In genomic region chr22:37824674-37825641, GRCh38 we compare ENCODE assay signal across 9 cellular contexts. TPM values are rescaled to one million over a fixed set of nuclear protein-coding genes. Genes with fewer than 3 reads are reported as not detected.
DNase-seq lines count a peak whose midpoint lies in the region; ATAC-seq and TF ChIP-seq lines count a peak whose summit lies in the region.
"Had no signal": no experiment of that assay in that cellular context is flagged by ENCODE, and none has a peak within 500 bp of the region (broad histone marks: within the 10 kb centered on the region; RNA-seq: fewer than 3 reads in every experiment).

No MANE protein-coding gene starts in this region.

- ATAC-seq in T-cell (replicated peaks in 1 of 4): peak in 3 of 4 experiments; percentile 41 to 62 (median 44)
- ATAC-seq in HG03460 (IDR thresholded peaks at IDR 0.05; ENCODE audit: unreplicated experiment): no peak
- no peak for ATAC-seq in GM19324 (IDR thresholded peaks at IDR 0.05; ENCODE audit: low FRiP score, unreplicated experiment)

- CTCF ChIA-PET in T-cell (lab: Charles Lee): interaction anchor here in 1 of 2 donors (0.6 kb wide), 1 partner anchor 1504 kb away, joined by 7 read pairs; no protein-coding TSS in a partner anchor

- H4K20me1 ChIP-seq in osteoblast (ENCODE audit: insufficient read depth, low read length): no peaks in the 10 kb centered on the region

- H3K79me2 ChIP-seq in osteoblast (ENCODE audit: insufficient read depth, low read length): no peaks in the 10 kb centered on the region

- no peak overlapping the region for H2AFZ ChIP-seq in osteoblast (ENCODE audit: low read length)

- H3K9me3 ChIP-seq in esophagus squamous epithelium: no peaks in the 10 kb centered on the region
- no peaks in the 10 kb centered on the region for H3K9me3 ChIP-seq in osteoblast (ENCODE audit: low read depth, low read length)

- H3K27ac Mint-ChIP-seq in T-cell: no peak overlapping the region

- peak overlapping the region; percentile 37 to 59 (median 51) for H3K4me3 Mint-ChIP-seq in T-cell

- WGBS in esophagus squamous epithelium, 2 donors: 100% methylated on average over 3 of the region's 135 CpGs; no CpG with 5 or more reads in 1 of the 2 donors

- TF ChIP-seq CTCF in esophagus squamous epithelium (IDR thresholded peaks at IDR 0.05): peak in 1 of 6 experiments; percentile 31
- TF ChIP-seq CTCF in osteoblast (IDR thresholded peaks at IDR 0.05; ENCODE audit: extremely low read depth, low read depth, low read length): no peak

- H3K27me3 Mint-ChIP-seq in T-cell: peaks cover 22 to 24% of the 10 kb centered on the region in 2 donors

- TF ChIP-seq POLR2A in esophagus squamous epithelium (IDR thresholded peaks at IDR 0.05): no peak

- peak overlapping the region; percentile 65 for H3K4me2 ChIP-seq in osteoblast (ENCODE audit: insufficient read depth, low read length)

- H3K4me3 ChIP-seq in esophagus squamous epithelium (peak overlapping the region; percentile 23 to 57 (median 36)), osteoblast (ENCODE audit: insufficient read depth, low read length) (peak overlapping the region; percentile 43)

- H3K27ac ChIP-seq in esophagus squamous epithelium (no peak overlapping the region), osteoblast (ENCODE audit: low read depth, low read length) (no peak overlapping the region)

- H3K4me1 Mint-ChIP-seq in T-cell: peaks cover 5 to 9% (median 8%) of the 10 kb centered on the region in 3 donors

- H3K27me3 ChIP-seq in esophagus squamous epithelium (peaks cover 0 to 51% (median 0%) of the 10 kb centered on the region in 4 donors), osteoblast (ENCODE audit: insufficient read depth, low read length) (peaks cover 12% of the 10 kb centered on the region)

- peaks cover 0 to 17% (median 0%) of the 10 kb centered on the region in 3 donors for H3K36me3 ChIP-seq in esophagus squamous epithelium
- no peaks in the 10 kb centered on the region for H3K36me3 ChIP-seq in osteoblast (ENCODE audit: insufficient read depth, low read length)

- intact Hi-C loops in esophagus squamous epithelium (cut with DNase I): loop anchor here (10.0 kb wide), 1 partner anchor 140 kb away; no protein-coding TSS in a partner anchor

- H3K4me1 ChIP-seq in esophagus squamous epithelium (peaks cover 0 to 16% (median 12%) of the 10 kb centered on the region in 3 donors), osteoblast (ENCODE audit: insufficient read depth, low read length) (no peaks in the 10 kb centered on the region)

- POLR2A ChIA-PET in T-cell (lab: Charles Lee): no interaction called here

- H3K36me3 Mint-ChIP-seq in T-cell: peaks cover 9% of the 10 kb centered on the region

- no peaks in the 10 kb centered on the region for H3K9me3 Mint-ChIP-seq in T-cell

- DNase-seq in ELF-1 (ENCODE audit: low read depth, low spot score) (peak; percentile 52), T-cell (no peak), esophagus squamous epithelium (lab: John Stamatoyannopoulos, UW) (no peak), osteoblast (ENCODE audit: insufficient read length, low spot score, missing footprints) (peak; percentile 91), KG1 (lab: John Stamatoyannopoulos, UW) (no peak), activated gamma-delta T cell treated with Interleukin-2 at 50 U/mL for 16 hours (no peak)
- DNase-seq: NCI-H2107 had no signal

RNA-seq across cellular contexts. Expression of gene GALR3, which starts 1.8 kb away (rescaled TPM):
- total RNA-seq in T-cell (not detected), esophagus squamous epithelium (not detected), osteoblast (not detected in 2 replicates)

RNA-seq across cellular contexts. Expression of gene GCAT, which starts 17.2 kb away (rescaled TPM):
- 1 to 10 TPM; 1.2 to 3.5 (median 2.3) TPM for total RNA-seq in T-cell
- 10 to 100 TPM; 14.3 to 22.5 (median 20.7) TPM for total RNA-seq in esophagus squamous epithelium
- total RNA-seq in osteoblast: 25.9 and 26.8 TPM in 2 replicates

RNA-seq across cellular contexts. Expression of gene ANKRD54, which starts 19.2 kb away (rescaled TPM):
- total RNA-seq in T-cell (10 to 100 TPM; 19.9 to 29.7 (median 25.9) TPM), esophagus squamous epithelium (10 to 100 TPM; 24.6 to 38.1 (median 29.5) TPM), osteoblast (20.6 and 23.9 TPM in 2 replicates)

RNA-seq across cellular contexts. Expression of gene EIF3L, which starts 24.3 kb away (rescaled TPM):
- total RNA-seq in T-cell (100 to 1,000 TPM; 428 to 516 (median 483) TPM), esophagus squamous epithelium (100 to 1,000 TPM; 192 to 499 (median 281) TPM), osteoblast (280 and 330 TPM in 2 replicates)

Comparison
In these comparisons a context has a peak if more than half of its experiments do, and no peak if none do; other contexts are left out.
1. DNase-seq: peak in ELF-1 (single experiment) and osteoblast (single experiment); none in T-cell (0 of 34), esophagus squamous epithelium (single experiment), KG1 (single experiment) and activated gamma-delta T cell treated with Interleukin-2 at 50 U/mL for 16 hours (single experiment).
2. ATAC-seq: peak in T-cell (3 of 4); none in HG03460 (single experiment) and GM19324 (single experiment).